Comparison of ENCODE assay signal across 34 cellular contexts in genomic region chr22:46290843-46291785, GRCh38. TPM values are rescaled to one million over a fixed set of nuclear protein-coding genes. Genes with fewer than 3 reads are reported as not detected.
DNase-seq lines count a peak whose midpoint lies in the region; ATAC-seq and TF ChIP-seq lines count a peak whose summit lies in the region.
"Had no signal": no experiment of that assay in that cellular context is flagged by ENCODE, and none has a peak within 500 bp of the region (broad histone marks: within the 10 kb centered on the region; RNA-seq: fewer than 3 reads in every experiment).

No MANE protein-coding gene starts in this region.

- H3K4me3 ChIP-seq in NB4 (ENCODE audit: low read depth, low read length), result no peak overlapping the region
- no peak overlapping the region for H3K4me3 ChIP-seq in spleen
- no peak overlapping the region for H3K4me3 ChIP-seq in aorta (ENCODE audit: low read length in 2 of 2)
- H3K4me3 ChIP-seq: dorsolateral prefrontal cortex, lower lobe of right lung, mucosa of descending colon, testis had no signal

- DNase-seq in Right ventricle myocardium superior, result peak; percentile 30
- no peak for DNase-seq in left cardiac atrium
- DNase-seq in NB4 (ENCODE audit: low read depth), result peak; percentile 45
- DNase-seq in effector memory CD8-positive, alpha-beta T cell, result no peak
- peak; percentile 74 for DNase-seq in spleen
- no peak for DNase-seq in nucleus accumbens (lab: John Stamatoyannopoulos, UW)
- DNase-seq in aorta, result no peak
- DNase-seq in G401 (ENCODE audit: low spot score), result no peak
- DNase-seq: activated CD4-positive, alpha-beta T cell treated with anti-CD3 and anti-CD28 coated beads, Interleukin-2, amount 50 U/mL, for 1 hour; Calu3; cerebellar nuclear complex; DND-41; dorsolateral prefrontal cortex; KG1; lower lobe of right lung; mucosa of descending colon; NCI-H1694; nephron progenitor cell; SIG-M5; stimulated activated CD4-positive, alpha-beta T cell treated with anti-CD3 and anti-CD28 coated beads, Interleukin-4, amount 100 ng/mL, for 4 hours; stimulated activated naive CD4-positive, alpha-beta T cell treated with Interleukin-2 at 50 U/mL for 16 hours; SW 1271; T-helper 9 cell; testis; WERI-Rb-1 had no signal

- H3K4me1 Mint-ChIP-seq in effector memory CD8-positive, alpha-beta T cell (ENCODE audit: low read depth in 2 of 2), result peaks cover 54 to 69% of the 10 kb centered on the region in 2 donors

- H3K27ac Mint-ChIP-seq in effector memory CD8-positive, alpha-beta T cell, result peak overlapping the region; percentile 97 to 99
- H3K27ac Mint-ChIP-seq: activated T-helper 2 cell treated with anti-CD3 and anti-CD28 coated beads, Interferon-gamma antibody, Interleukin-2, Interleukin-4, amounts not matched to agents 10 μg/mL and 5 μg/mL and 100 μg/mL, durations not matched to agents 14 hours and 24 hours and 36 hours; nephron progenitor cell had no signal

- 93 to 94% (median 94%) methylated on average over 21 to 23 of the region's 23 CpGs for WGBS in spleen, 5 donors
- 94 to 96% methylated on average over 23 of the region's 23 CpGs for WGBS in aorta, 2 donors

- no peak for TF ChIP-seq POLR2A in NB4 (IDR thresholded peaks at IDR 0.05; ENCODE audit: extremely low read depth, insufficient read length)
- no peak for TF ChIP-seq POLR2A in spleen (IDR thresholded peaks at IDR 0.05)

- H3K36me3 ChIP-seq in spleen (peaks cover 0 to 71% (median 25%) of the 10 kb centered on the region in 6 donors), aorta (ENCODE audit: control insufficient read depth in 1 of 2, insufficient read depth in 2 of 2, low read length in 1 of 2) (peaks cover 0 to 3% of the 10 kb centered on the region in 2 donors)

- ATAC-seq in Right ventricle myocardium superior (ENCODE audit: poor library complexity) (no peak), left cardiac atrium (no peak), aorta (ENCODE audit: low FRiP score) (no peak)
- no peak for ATAC-seq in effector memory CD8-positive, alpha-beta T cell (replicated peaks)
- ATAC-seq: HCT116, lower lobe of right lung, mucosa of descending colon, Panc1, sciatic nerve had no signal

- H3K9me3 Mint-ChIP-seq in effector memory CD8-positive, alpha-beta T cell, result no peaks in the 10 kb centered on the region
- H3K9me3 Mint-ChIP-seq: activated T-helper 2 cell treated with anti-CD3 and anti-CD28 coated beads, Interferon-gamma antibody, Interleukin-2, Interleukin-4, amounts not matched to agents 10 μg/mL and 5 μg/mL and 100 μg/mL, durations not matched to agents 14 hours and 24 hours and 36 hours; nephron progenitor cell had no signal

- TF ChIP-seq CTCF in NB4 (IDR thresholded peaks at IDR 0.05; ENCODE audit: low read depth, low read length), result no peak
- TF ChIP-seq CTCF in spleen (IDR thresholded peaks at IDR 0.05 in 8 of 11, conservative IDR thresholded peaks at IDR 0.05 in 3 of 11), result no peak

- peaks cover 0 to 15% (median 9%) of the 10 kb centered on the region in 8 donors for H3K9me3 ChIP-seq in spleen
- H3K9me3 ChIP-seq in aorta (ENCODE audit: control insufficient read depth, low read length), result no peaks in the 10 kb centered on the region
- H3K9me3 ChIP-seq: mucosa of descending colon, testis had no signal

- intact Hi-C loops in Right ventricle myocardium superior (cut with DNase I) (no loop called here), left cardiac atrium (cut with DNase I) (no loop called here), spleen (cut with DNase I; ENCODE audit: low total_unique reads) (no loop called here), aorta (cut with DNase I) (no loop called here)

- H3K27me3 ChIP-seq in spleen (replicated peaks in 1 of 7) (no peaks in the 10 kb centered on the region), aorta (ENCODE audit: control insufficient read depth in 1 of 2, insufficient read depth in 2 of 2, low read length in 1 of 2) (no peaks in the 10 kb centered on the region)
- H3K27me3 ChIP-seq: dorsolateral prefrontal cortex, testis had no signal

- H3K4me1 ChIP-seq in spleen, result peaks cover 29 to 80% (median 61%) of the 10 kb centered on the region in 6 donors
- H3K4me1 ChIP-seq in aorta (ENCODE audit: control insufficient read depth in 1 of 2, insufficient read depth in 2 of 2, low read length in 2 of 2), result no peaks in the 10 kb centered on the region

- peak overlapping the region; percentile 79 to 80 for H3K4me3 Mint-ChIP-seq in effector memory CD8-positive, alpha-beta T cell
- H3K4me3 Mint-ChIP-seq: nephron progenitor cell had no signal

- no peaks in the 10 kb centered on the region for H3K27me3 Mint-ChIP-seq in effector memory CD8-positive, alpha-beta T cell

- H3K27ac ChIP-seq in spleen (peak overlapping the region in 3 of 8 donors; percentile 28 to 86 (median 86)), aorta (ENCODE audit: low read depth in 1 of 2, low read length in 2 of 2) (no peak overlapping the region)
- H3K27ac ChIP-seq: C4-2B, lower lobe of right lung, parathyroid adenoma, testis, WERI-Rb-1 had no signal

- in situ Hi-C loops in G401 (cut with HindIII; ENCODE audit: low sequenced_read_pairs), result no loop called here

- peaks cover 57% of the 10 kb centered on the region for H3K36me3 Mint-ChIP-seq in effector memory CD8-positive, alpha-beta T cell (ENCODE audit: insufficient read depth)

RNA-seq across cellular contexts. Expression of gene GTSE1, which starts 5.6 kb away (rescaled TPM):
- 0.43 TPM for total RNA-seq in Right ventricle myocardium superior
- under 1 TPM; 0.24 to 0.94 TPM for total RNA-seq in left cardiac atrium
- total RNA-seq in spleen, result 1 to 10 TPM; 1.3 to 5.2 (median 3.2) TPM
- 1 to 10 TPM; 1.3 to 4.9 (median 2.8) TPM for polyA plus RNA-seq in spleen
- total RNA-seq in aorta, result 1 to 10 TPM in 1 of 2 donors, under 1 TPM in 1; 0.55 to 1.5 TPM
- polyA plus RNA-seq in aorta, result 1 to 10 TPM in 1 of 2 donors, under 1 TPM in 1; 0.82 to 1.0 TPM
- 23.4 and 46.3 TPM in 2 replicates for total RNA-seq in G401 (2014; rRNA removed; shearing (Covaris generic))

RNA-seq across cellular contexts. Expression of gene TTC38, which starts 23.3 kb away (rescaled TPM):
- 24.1 TPM for total RNA-seq in Right ventricle myocardium superior
- total RNA-seq in left cardiac atrium, result 10 to 100 TPM; 22.7 to 23.1 TPM
- 10 to 100 TPM; 32.5 to 51.9 (median 34.7) TPM for total RNA-seq in spleen
- polyA plus RNA-seq in spleen, result 10 to 100 TPM; 13.8 to 21.4 (median 15.2) TPM
- 10 to 100 TPM; 23.3 to 23.9 TPM for total RNA-seq in aorta
- 10 to 100 TPM; 26.7 to 28.2 TPM for polyA plus RNA-seq in aorta
- total RNA-seq in G401 (2014; rRNA removed; shearing (Covaris generic)), result 28.2 and 37.7 TPM in 2 replicates

RNA-seq across cellular contexts. Expression of gene PKDREJ, which starts 28.0 kb away (rescaled TPM):
- 0.05 TPM for total RNA-seq in Right ventricle myocardium superior
- total RNA-seq in left cardiac atrium, result under 1 TPM; 0.12 to 0.13 TPM
- total RNA-seq in spleen, result under 1 TPM in 1 of 7 donors, not detected in 6; 0.06 TPM
- under 1 TPM in 2 of 3 donors, not detected in 1; 0.02 TPM for polyA plus RNA-seq in spleen
- under 1 TPM in 1 of 2 donors, not detected in 1; 0.15 TPM for total RNA-seq in aorta
- polyA plus RNA-seq in aorta, result under 1 TPM in 1 of 2 donors, not detected in 1; 0.05 TPM
- total RNA-seq in G401 (2014; rRNA removed; shearing (Covaris generic)), result not detected in 2 replicates
- total RNA-seq: activated T-helper 2 cell treated with anti-CD3 and anti-CD28 coated beads, Interferon-gamma antibody, Interleukin-2, Interleukin-4, amounts not matched to agents 10 μg/mL and 5 μg/mL and 100 μg/mL, durations not matched to agents 14 hours and 24 hours and 36 hours; endothelial cell of umbilical vein; HT1080; lower lobe of right lung had no signal
- polyA plus RNA-seq: endothelial cell of umbilical vein, fibroblast of lung had no signal

RNA-seq across cellular contexts. Expression of gene CDPF1, which starts 41.0 kb away (rescaled TPM):
- total RNA-seq in Right ventricle myocardium superior (5.4 TPM), left cardiac atrium (1 to 10 TPM; 8.1 to 8.2 TPM), spleen (10 to 100 TPM in 2 of 7 donors, 1 to 10 TPM in 5; 7.7 to 12.7 (median 8.8) TPM), aorta (1 to 10 TPM; 4.1 to 7.4 TPM)
- polyA plus RNA-seq in spleen (10 to 100 TPM; 16.3 to 19.6 (median 18.4) TPM), aorta (10 to 100 TPM; 12.4 to 17.8 TPM)
- total RNA-seq in G401 (2014; rRNA removed; shearing (Covaris generic)), result 38.4 and 49.2 TPM in 2 replicates

RNA-seq across cellular contexts. Expression of gene TRMU, which starts 44.4 kb away (rescaled TPM):
- total RNA-seq in Right ventricle myocardium superior (37.7 TPM), left cardiac atrium (10 to 100 TPM; 27.5 to 41.9 TPM), spleen (10 to 100 TPM; 43.1 to 59.6 (median 49.8) TPM), aorta (10 to 100 TPM; 29.8 to 37.8 TPM)
- polyA plus RNA-seq in spleen (10 to 100 TPM; 23.7 to 32.4 (median 25.0) TPM), aorta (10 to 100 TPM; 11.3 to 66.4 TPM)
- 55.4 and 57.7 TPM in 2 replicates for total RNA-seq in G401 (2014; rRNA removed; shearing (Covaris generic))

Comparison
In these comparisons a context has a peak if more than half of its experiments do, and no peak if none do; other contexts are left out.
1. DNase-seq: peak in Right ventricle myocardium superior (single experiment), NB4 (single experiment) and spleen (single experiment); none in left cardiac atrium (single experiment), effector memory CD8-positive, alpha-beta T cell (0 of 3), nucleus accumbens (0 of 56), aorta (0 of 2) and G401 (single experiment).